In genomic region chr9:133539434-133539833, GRCh38 we compare ENCODE assay signal across 17 cellular contexts. TPM values are rescaled to one million over a fixed set of nuclear protein-coding genes. Genes with fewer than 3 reads are reported as not detected.
DNase-seq lines count a peak whose midpoint lies in the region; ATAC-seq and TF ChIP-seq lines count a peak whose summit lies in the region.
"Had no signal": no experiment of that assay in that cellular context is flagged by ENCODE, and none has a peak within 500 bp of the region (broad histone marks: within the 10 kb centered on the region; RNA-seq: fewer than 3 reads in every experiment).

No MANE protein-coding gene starts in this region.

- WGBS in heart left ventricle, 4 donors: 16 to 56% (median 31%) methylated on average over 14 to 29 of the region's 29 CpGs

- H3K9me3 ChIP-seq in ascending aorta (no peaks in the 10 kb centered on the region), heart left ventricle (no peaks in the 10 kb centered on the region), neural progenitor cell (ENCODE audit: low read depth) (no peaks in the 10 kb centered on the region)
- H3K9me3 ChIP-seq: A549 had no signal

- H3K27me3 ChIP-seq in ascending aorta (no peaks in the 10 kb centered on the region), heart left ventricle (peaks cover 0 to 6% (median 0%) of the 10 kb centered on the region in 9 donors), neural progenitor cell (peaks cover 7% of the 10 kb centered on the region)

- intact Hi-C loops in ascending aorta (cut with DNase I): no loop called here
- intact Hi-C loops in heart left ventricle (cut with DNase I): loop anchor here in 3 of 10 donors (1.0 to 10.0 kb wide), 5 partner anchors 19 to 455 kb away; partner anchors contain the start of gene VAV2 (in 1 of the 3)

- peaks cover 20% of the 10 kb centered on the region for H3K4me1 Mint-ChIP-seq in neural progenitor cell

- no peaks in the 10 kb centered on the region for H3F3A ChIP-seq in neural progenitor cell (ENCODE audit: low read depth)

- H3K27ac Mint-ChIP-seq in neural progenitor cell: peak overlapping the region; percentile 46
- H3K27ac Mint-ChIP-seq: T-helper 1 cell treated with Interleukin-12 subunit alpha and Interleukin-12 subunit beta and Interleukin-4 antibody, amounts not matched to agents 30 μg/mL and 1 μg/mL, for 36 hours had no signal

- no peaks in the 10 kb centered on the region for H3K36me3 Mint-ChIP-seq in neural progenitor cell

- TF ChIP-seq CTCF in ascending aorta (IDR thresholded peaks at IDR 0.05): no peak
- TF ChIP-seq CTCF in heart left ventricle (IDR thresholded peaks at IDR 0.05): peak in 1 of 12 donors; percentile 4
- TF ChIP-seq CTCF in neural progenitor cell (IDR thresholded peaks at IDR 0.05): no peak
- no peak for TF ChIP-seq CTCF in foreskin fibroblast (IDR thresholded peaks at IDR 0.05; ENCODE audit: low read depth, low read length)

- H3K4me3 ChIP-seq in ascending aorta: peak overlapping the region; percentile 30 to 53
- peak overlapping the region in 10 of 12 donors; percentile 9 to 43 (median 36) for H3K4me3 ChIP-seq in heart left ventricle
- no peak overlapping the region for H3K4me3 ChIP-seq in neural progenitor cell
- H3K4me3 ChIP-seq in foreskin fibroblast (ENCODE audit: low read depth in 1 of 2, low read length in 2 of 2): no peak overlapping the region
- H3K4me3 ChIP-seq: A549 had no signal

- H3K27me3 Mint-ChIP-seq in neural progenitor cell (ENCODE audit: insufficient read depth, low read depth): peaks cover 2% of the 10 kb centered on the region

- ATAC-seq in heart left ventricle (peak; percentile 65 to 78 (median 73)), GM21723 (IDR thresholded peaks at IDR 0.05; ENCODE audit: unreplicated experiment) (no peak)
- ATAC-seq: A549 had no signal

- TF ChIP-seq POLR2A in heart left ventricle (IDR thresholded peaks at IDR 0.05): no peak

- H3K4me3 Mint-ChIP-seq in neural progenitor cell: no peak overlapping the region
- H3K4me3 Mint-ChIP-seq: T-helper 1 cell treated with Interleukin-12 subunit alpha and Interleukin-12 subunit beta and Interleukin-4 antibody, amounts not matched to agents 30 μg/mL and 1 μg/mL, for 36 hours had no signal

- no peak overlapping the region for H2AFZ ChIP-seq in neural progenitor cell (replicated peaks)

- no peaks in the 10 kb centered on the region for H3K9me3 Mint-ChIP-seq in neural progenitor cell
- H3K9me3 Mint-ChIP-seq: T-helper 1 cell treated with Interleukin-12 subunit alpha and Interleukin-12 subunit beta and Interleukin-4 antibody, amounts not matched to agents 30 μg/mL and 1 μg/mL, for 36 hours had no signal

- H3K79me2 ChIP-seq in neural progenitor cell (ENCODE audit: low read depth): no peaks in the 10 kb centered on the region

- no peak overlapping the region for H3K9ac ChIP-seq in neural progenitor cell

- H3K4me1 ChIP-seq in ascending aorta: peaks cover 5 to 7% of the 10 kb centered on the region in 2 donors
- H3K4me1 ChIP-seq in heart left ventricle: peaks cover 0 to 64% (median 36%) of the 10 kb centered on the region in 12 donors
- peaks cover 12% of the 10 kb centered on the region for H3K4me1 ChIP-seq in neural progenitor cell
- H3K4me1 ChIP-seq: A549 had no signal

- H4K20me1 ChIP-seq in neural progenitor cell (ENCODE audit: low read depth): no peaks in the 10 kb centered on the region

- H3K4me2 ChIP-seq in neural progenitor cell: peak overlapping the region; percentile 11
- H3K4me2 ChIP-seq: A549 had no signal

- no peaks in the 10 kb centered on the region for H3K36me3 ChIP-seq in ascending aorta
- peaks cover 0 to 36% (median 0%) of the 10 kb centered on the region in 9 donors for H3K36me3 ChIP-seq in heart left ventricle
- H3K36me3 ChIP-seq in neural progenitor cell: no peaks in the 10 kb centered on the region

- DNase-seq in Ammon's horn (ENCODE audit: low spot score): peak; percentile 35
- DNase-seq in ascending aorta (ENCODE audit: low spot score in 2 of 2): no peak
- peak; percentile 75 to 86 (median 80) for DNase-seq in heart left ventricle
- DNase-seq in neural progenitor cell (ENCODE audit: low spot score): peak; percentile 40
- DNase-seq in SHP77 (lab: John Stamatoyannopoulos, UW): no peak
- DNase-seq in foreskin fibroblast: no peak
- DNase-seq in NCI-H1048 (lab: John Stamatoyannopoulos, UW): no peak
- DNase-seq: amniotic stem cell; NCI-H1092 treated with DMSO at 0.1 percent for 48 hours; stimulated activated CD4-positive, alpha-beta T cell treated with anti-CD3 and anti-CD28 coated beads, Interleukin-12 subunit alpha, Interleukin-12 subunit beta, amount 100 ng/mL, for 4 hours; stimulated activated naive CD4-positive, alpha-beta T cell had no signal

- no peak overlapping the region for H3K27ac ChIP-seq in ascending aorta
- peak overlapping the region in 11 of 12 donors; percentile 44 to 80 (median 66) for H3K27ac ChIP-seq in heart left ventricle
- no peak overlapping the region for H3K27ac ChIP-seq in neural progenitor cell
- H3K27ac ChIP-seq: A549, HL-60 had no signal

RNA-seq across cellular contexts. Expression of gene ADAMTSL2, which starts 4.9 kb away (rescaled TPM):
- 3.4 TPM for total RNA-seq in ascending aorta
- total RNA-seq in heart left ventricle: 1 to 10 TPM; 2.3 to 5.1 (median 4.2) TPM
- 1 to 10 TPM; 2.3 to 3.5 TPM for polyA plus RNA-seq in heart left ventricle
- total RNA-seq in neural progenitor cell (ENCODE audit: low replicate concordance): 0.30 and 0.99 TPM in 2 replicates
- polyA plus RNA-seq: A549 had no signal

RNA-seq across cellular contexts. Expression of gene MYMK, which starts 14.7 kb away (rescaled TPM):
- total RNA-seq in ascending aorta (not detected), heart left ventricle (not detected), neural progenitor cell (ENCODE audit: low replicate concordance) (not detected in 2 replicates)
- not detected for polyA plus RNA-seq in heart left ventricle
- total RNA-seq: mesenteric fat pad had no signal
- polyA plus RNA-seq: A549, esophagus had no signal

Comparison
In these comparisons a context has a peak if more than half of its experiments do, and no peak if none do; other contexts are left out.
1. DNase-seq: peak in Ammon's horn (single experiment), heart left ventricle (5 of 5) and neural progenitor cell (single experiment); none in ascending aorta (0 of 2), SHP77 (0 of 2), foreskin fibroblast (0 of 2) and NCI-H1048 (single experiment).
2. H3K27ac ChIP-seq: peak in heart left ventricle (11 of 12); none in ascending aorta (0 of 2) and neural progenitor cell (single experiment).
3. H3K4me3 ChIP-seq: peak in ascending aorta (2 of 2) and heart left ventricle (10 of 12); none in neural progenitor cell (single experiment) and foreskin fibroblast (0 of 2).